Comparison of ENCODE assay signal across 14 cellular contexts in genomic region chr7:14687777-14688176, GRCh38.
DNase-seq lines count a peak whose midpoint lies in the region; ATAC-seq and TF ChIP-seq lines count a peak whose summit lies in the region.
"Had no signal": no experiment of that assay in that cellular context is flagged by ENCODE, and none has a peak within 500 bp of the region (broad histone marks: within the 10 kb centered on the region; RNA-seq: fewer than 3 reads in every experiment).

No MANE protein-coding gene starts in this region.

- no peaks in the 10 kb centered on the region for H4K20me1 ChIP-seq in hepatocyte (ENCODE audit: insufficient read depth, poor library complexity, severe bottlenecking)

- H3K9me3 ChIP-seq in hepatocyte (ENCODE audit: low read depth), result no peaks in the 10 kb centered on the region
- H3K9me3 ChIP-seq: gastrocnemius medialis had no signal

- H3K79me2 ChIP-seq in ACC112 (ENCODE audit: control insufficient read depth, insufficient read depth, low read length, unreplicated experiment) (no peaks in the 10 kb centered on the region), hepatocyte (no peaks in the 10 kb centered on the region)

- H3K27ac ChIP-seq in ACC112 (ENCODE audit: low read depth, low read length) (no peak overlapping the region), hepatocyte (no peak overlapping the region)
- H3K27ac ChIP-seq: gastrocnemius medialis had no signal

- H3K9me2 ChIP-seq in hepatocyte (replicated peaks; ENCODE audit: insufficient read depth), result no peaks in the 10 kb centered on the region

- H3K4me3 ChIP-seq in ACC112 (ENCODE audit: low read depth, low read length), result peak overlapping the region; percentile 67
- no peak overlapping the region for H3K4me3 ChIP-seq in hepatocyte
- H3K4me3 ChIP-seq: gastrocnemius medialis had no signal

- DNase-seq in HuH-7.5 (ENCODE audit: low spot score) (peak; percentile 35), SK-N-DZ (ENCODE audit: low spot score) (peak; percentile 63), hepatocyte (ENCODE audit: low spot score) (no peak), GM10248 (ENCODE audit: extremely low spot score) (no peak)
- no peak for DNase-seq in stimulated activated CD4-positive, alpha-beta T cell treated with anti-CD3 and anti-CD28 coated beads, Interleukin-4, amount 100 ng/mL, for 4 hours
- DNase-seq in activated CD8-positive, alpha-beta memory T cell treated with anti-CD3 and anti-CD28 coated beads, Interleukin-2, amount 50 U/mL, for 48 hours, result no peak
- DNase-seq: activated gamma-delta T cell; effector memory CD8-positive, alpha-beta T cell; gastrocnemius medialis; H7; immature natural killer cell; NCI-H2107 had no signal

- TF ChIP-seq CTCF in hepatocyte (IDR thresholded peaks at IDR 0.05; ENCODE audit: poor library complexity) (no peak), GM10248 (IDR thresholded peaks at IDR 0.05; ENCODE audit: control extremely low read depth, extremely low read depth, low read depth, missing control alignments) (no peak)

- no peak for ATAC-seq in HG03280 (IDR thresholded peaks at IDR 0.05; ENCODE audit: unreplicated experiment)
- ATAC-seq: effector memory CD8-positive, alpha-beta T cell; gastrocnemius medialis had no signal

- H3K4me1 ChIP-seq in ACC112 (ENCODE audit: control insufficient read depth, insufficient read depth, low read length, unreplicated experiment) (peaks cover 16% of the 10 kb centered on the region), hepatocyte (ENCODE audit: insufficient read depth) (peaks cover 8% of the 10 kb centered on the region)
- H3K4me1 ChIP-seq: gastrocnemius medialis had no signal

- 14% methylated on average over 3 of the region's 3 CpGs for WGBS in hepatocyte (ENCODE audit: low lambda C conversion rate, missing lambda C conversion rate)

- H3K27me3 ChIP-seq in ACC112 (ENCODE audit: insufficient read depth, low read length), result no peaks in the 10 kb centered on the region
- H3K27me3 ChIP-seq in hepatocyte, result no peaks in the 10 kb centered on the region
- H3K27me3 ChIP-seq: gastrocnemius medialis had no signal

- POLR2A ChIA-PET in GM10248 (lab: Yijun Ruan, JAX), result no interaction called here

- H3K36me3 ChIP-seq in ACC112 (ENCODE audit: insufficient read depth, low read length) (no peaks in the 10 kb centered on the region), hepatocyte (replicated peaks; ENCODE audit: insufficient read depth, low read depth) (no peaks in the 10 kb centered on the region)
- H3K36me3 ChIP-seq: gastrocnemius medialis had no signal

- CTCF ChIA-PET in GM10248 (lab: Yijun Ruan, JAX), result no interaction called here

- peak overlapping the region; percentile 53 for H3K4me2 ChIP-seq in hepatocyte

- peak overlapping the region; percentile 89 for H2AFZ ChIP-seq in ACC112 (ENCODE audit: low read length, unreplicated experiment)
- no peak overlapping the region for H2AFZ ChIP-seq in hepatocyte

Comparison
In these comparisons a context has a peak if more than half of its experiments do, and no peak if none do; other contexts are left out.
1. DNase-seq: peak in HuH-7.5 (single experiment) and SK-N-DZ (single experiment); none in hepatocyte (single experiment), GM10248 (single experiment), stimulated activated CD4-positive, alpha-beta T cell treated with anti-CD3 and anti-CD28 coated beads, Interleukin-4, amount 100 ng/mL, for 4 hours (0 of 2) and activated CD8-positive, alpha-beta memory T cell treated with anti-CD3 and anti-CD28 coated beads, Interleukin-2, amount 50 U/mL, for 48 hours (single experiment).